ENCODE assay signal across 8 cellular contexts in the genomic region with DNA sequence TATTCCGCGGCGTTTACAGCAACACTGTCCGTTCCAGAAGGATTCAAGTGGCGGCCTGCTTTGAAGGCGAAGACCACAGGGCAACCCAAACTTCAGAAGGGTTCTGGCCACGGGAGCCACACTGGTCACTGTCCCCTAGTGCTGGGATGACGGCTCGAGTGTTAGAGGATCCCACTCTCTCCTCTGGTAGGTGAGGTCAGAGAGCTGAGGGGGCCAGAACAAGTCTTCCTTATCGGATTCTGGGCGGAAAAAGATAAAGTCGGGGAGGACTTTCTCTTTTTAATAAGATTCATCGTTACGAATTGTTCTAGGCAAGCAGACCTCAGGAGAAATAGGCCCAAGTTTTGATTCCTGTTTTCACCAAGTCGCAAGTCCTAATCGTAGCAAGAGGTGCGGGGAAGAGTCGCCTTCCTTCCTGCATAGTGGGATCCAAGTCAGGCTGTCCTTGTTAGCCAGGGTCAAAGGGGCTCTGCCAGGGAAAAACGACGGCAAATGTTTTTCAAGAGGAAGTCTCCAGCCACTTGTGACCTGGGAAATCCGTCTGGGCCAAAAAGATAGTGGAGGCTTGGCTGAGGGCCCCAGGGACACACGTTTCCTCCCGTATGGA. TPM values are rescaled to one million over a fixed set of nuclear protein-coding genes. Genes with fewer than 3 reads are reported as not detected.
A peak's percentile ranks its signal among the peaks of the same experiment; 100 is the strongest.
DNase-seq lines count a peak whose midpoint lies in the region; ATAC-seq and TF ChIP-seq lines count a peak whose summit lies in the region.

No MANE protein-coding gene starts in this region.

- H3K27me3 Mint-ChIP-seq in CD8-positive, alpha-beta memory T cell: peaks cover 0 to 2% of the 10 kb centered on the region in 2 donors
- H3K27me3 Mint-ChIP-seq in activated CD8-positive, alpha-beta memory T cell treated with anti-CD3 and anti-CD28 coated beads, Interleukin-2, amount 10 ng/mL, durations not matched to agents 7 days and 5 days: peaks cover 4% of the 10 kb centered on the region
- no peaks in the 10 kb centered on the region for H3K27me3 Mint-ChIP-seq in osteocyte (ENCODE audit: unreplicated experiment)

- peak; percentile 1 for ATAC-seq in HG03175 (IDR thresholded peaks at IDR 0.05; ENCODE audit: unreplicated experiment)
- no peak for ATAC-seq in activated CD8-positive, alpha-beta memory T cell treated with anti-CD3 and anti-CD28 coated beads, Interleukin-2, amount 10 ng/mL, durations not matched to agents 7 days and 5 days
- no peak for ATAC-seq in HG03520 (IDR thresholded peaks at IDR 0.05; ENCODE audit: unreplicated experiment)
- no peak for ATAC-seq in GM21381 (IDR thresholded peaks at IDR 0.05; ENCODE audit: unreplicated experiment)

- H3K4me3 ChIP-seq in CD8-positive, alpha-beta memory T cell (ENCODE audit: low read length): peak overlapping the region; percentile 96

- POLR2A ChIA-PET in CD8-positive, alpha-beta memory T cell (lab: Charles Lee): interaction anchor here (0.6 to 8.7 kb wide), 17 partner anchors 9 to 347 kb away, joined by 3 to 134 read pairs (median 5); partner anchors contain the start of gene MYL12B

- peaks cover 28% of the 10 kb centered on the region for H3K4me1 ChIP-seq in CD8-positive, alpha-beta memory T cell (ENCODE audit: insufficient read depth, low read length)

- peak overlapping the region; percentile 92 to 98 (median 94) for H3K4me3 Mint-ChIP-seq in CD8-positive, alpha-beta memory T cell
- peak overlapping the region; percentile 92 for H3K4me3 Mint-ChIP-seq in activated CD8-positive, alpha-beta memory T cell treated with anti-CD3 and anti-CD28 coated beads, Interleukin-2, amount 10 ng/mL, durations not matched to agents 7 days and 5 days
- H3K4me3 Mint-ChIP-seq in osteocyte (ENCODE audit: unreplicated experiment): peak overlapping the region; percentile 88

- CTCF ChIA-PET in CD8-positive, alpha-beta memory T cell (lab: Charles Lee): interaction anchor here (0.6 to 5.7 kb wide), 37 partner anchors 9 to 420 kb away, joined by 3 to 42 read pairs (median 5); partner anchors contain the start of gene MYL12B
- CTCF ChIA-PET in activated CD8-positive, alpha-beta memory T cell treated with anti-CD3 and anti-CD28 coated beads, Interleukin-2, amount 10 ng/mL, durations not matched to agents 7 days and 5 days (lab: Charles Lee): interaction anchor here (0.6 to 4.9 kb wide), 38 partner anchors 13 to 591 kb away, joined by 3 to 40 read pairs (median 5); partner anchors contain the start of gene SMCHD1

- peak overlapping the region; percentile 91 to 98 (median 97) for H3K27ac Mint-ChIP-seq in CD8-positive, alpha-beta memory T cell
- peak overlapping the region; percentile 99 for H3K27ac Mint-ChIP-seq in activated CD8-positive, alpha-beta memory T cell treated with anti-CD3 and anti-CD28 coated beads, Interleukin-2, amount 10 ng/mL, durations not matched to agents 7 days and 5 days
- peak overlapping the region; percentile 99 for H3K27ac Mint-ChIP-seq in osteocyte (ENCODE audit: unreplicated experiment)

- TF ChIP-seq CTCF in osteocyte (IDR thresholded peaks at IDR 0.05): no peak

- peak overlapping the region; percentile 96 for H3K27ac ChIP-seq in CD8-positive, alpha-beta memory T cell (ENCODE audit: low read depth, low read length)

- H3K36me3 Mint-ChIP-seq in CD8-positive, alpha-beta memory T cell: peaks cover 9 to 36% (median 15%) of the 10 kb centered on the region in 3 donors
- H3K36me3 Mint-ChIP-seq in activated CD8-positive, alpha-beta memory T cell treated with anti-CD3 and anti-CD28 coated beads, Interleukin-2, amount 10 ng/mL, durations not matched to agents 7 days and 5 days: peaks cover 45% of the 10 kb centered on the region
- peaks cover 12% of the 10 kb centered on the region for H3K36me3 Mint-ChIP-seq in osteocyte (ENCODE audit: unreplicated experiment)

- no peaks in the 10 kb centered on the region for H3K9me3 ChIP-seq in CD8-positive, alpha-beta memory T cell (ENCODE audit: low read length)

- peaks cover 38 to 59% (median 51%) of the 10 kb centered on the region in 3 donors for H3K4me1 Mint-ChIP-seq in CD8-positive, alpha-beta memory T cell
- peaks cover 30% of the 10 kb centered on the region for H3K4me1 Mint-ChIP-seq in activated CD8-positive, alpha-beta memory T cell treated with anti-CD3 and anti-CD28 coated beads, Interleukin-2, amount 10 ng/mL, durations not matched to agents 7 days and 5 days
- peaks cover 41% of the 10 kb centered on the region for H3K4me1 Mint-ChIP-seq in osteocyte (ENCODE audit: unreplicated experiment)

- peaks cover 0 to 7% (median 5%) of the 10 kb centered on the region in 5 donors for H3K9me3 Mint-ChIP-seq in CD8-positive, alpha-beta memory T cell
- H3K9me3 Mint-ChIP-seq in activated CD8-positive, alpha-beta memory T cell treated with anti-CD3 and anti-CD28 coated beads, Interleukin-2, amount 10 ng/mL, durations not matched to agents 7 days and 5 days (ENCODE audit: low read depth): peaks cover 6% of the 10 kb centered on the region
- no peaks in the 10 kb centered on the region for H3K9me3 Mint-ChIP-seq in osteocyte (ENCODE audit: unreplicated experiment)

- peak in 2 of 5 donors; percentile 3 to 15 for DNase-seq in CD8-positive, alpha-beta memory T cell
- peak; percentile 58 for DNase-seq in activated CD8-positive, alpha-beta memory T cell treated with anti-CD3 and anti-CD28 coated beads, Interleukin-2, amount 10 ng/mL, durations not matched to agents 7 days and 5 days
- peak; percentile 41 for DNase-seq in germinal center (ENCODE audit: low spot score)
- no peak for DNase-seq in osteocyte (ENCODE audit: extremely low spot score, unreplicated experiment)
- no peak for DNase-seq in activated CD4-positive, CD25-positive, alpha-beta regulatory T cell (lab: John Stamatoyannopoulos, UW)

- H3K36me3 ChIP-seq in CD8-positive, alpha-beta memory T cell (ENCODE audit: insufficient read depth, low read length): peaks cover 6% of the 10 kb centered on the region

- H3K27me3 ChIP-seq in CD8-positive, alpha-beta memory T cell (ENCODE audit: insufficient read depth, low read length, poor library complexity, severe bottlenecking): no peaks in the 10 kb centered on the region

RNA-seq across cellular contexts. Expression of gene MYL12A, which starts 0.9 kb away (rescaled TPM):
- total RNA-seq in CD8-positive, alpha-beta memory T cell: 100 to 1,000 TPM; 338 to 348 TPM
- polyA plus RNA-seq in CD8-positive, alpha-beta memory T cell: 3,038 TPM
- 100 to 1,000 TPM; 722 to 787 TPM for total RNA-seq in activated CD8-positive, alpha-beta memory T cell treated with anti-CD3 and anti-CD28 coated beads, Interleukin-2, amount 10 ng/mL, durations not matched to agents 7 days and 5 days
- total RNA-seq in osteocyte: 475 and 500 TPM in 2 replicates

RNA-seq across cellular contexts. Expression of gene MYL12B, which starts 15.2 kb away (rescaled TPM):
- 100 to 1,000 TPM; 251 to 252 TPM for total RNA-seq in CD8-positive, alpha-beta memory T cell
- 1,057 TPM for polyA plus RNA-seq in CD8-positive, alpha-beta memory T cell
- total RNA-seq in activated CD8-positive, alpha-beta memory T cell treated with anti-CD3 and anti-CD28 coated beads, Interleukin-2, amount 10 ng/mL, durations not matched to agents 7 days and 5 days: 100 to 1,000 TPM; 313 to 322 TPM
- 222 and 230 TPM in 2 replicates for total RNA-seq in osteocyte

RNA-seq across cellular contexts. Expression of gene MYOM1, which starts 27.0 kb away (rescaled TPM):
- 1 to 10 TPM in 1 of 2 experiments, under 1 TPM in 1; 0.84 to 1.2 TPM for total RNA-seq in CD8-positive, alpha-beta memory T cell
- 0.92 TPM for polyA plus RNA-seq in CD8-positive, alpha-beta memory T cell
- total RNA-seq in activated CD8-positive, alpha-beta memory T cell treated with anti-CD3 and anti-CD28 coated beads, Interleukin-2, amount 10 ng/mL, durations not matched to agents 7 days and 5 days: 1 to 10 TPM; 1.6 to 3.8 TPM
- 0.46 and 0.63 TPM in 2 replicates for total RNA-seq in osteocyte

Comparison
In these comparisons a context has a peak if more than half of its experiments do, and no peak if none do; other contexts are left out.
1. DNase-seq: peak in activated CD8-positive, alpha-beta memory T cell treated with anti-CD3 and anti-CD28 coated beads, Interleukin-2, amount 10 ng/mL, durations not matched to agents 7 days and 5 days (single experiment) and germinal center (single experiment); none in osteocyte (single experiment) and activated CD4-positive, CD25-positive, alpha-beta regulatory T cell (0 of 4).
2. Peak in every context shown above with its lines, with median percentiles within 50 percentile points of each other: H3K27ac Mint-ChIP-seq and H3K4me3 Mint-ChIP-seq.